2 cellular contexts compared by ENCODE assay signal in the genomic region with DNA sequence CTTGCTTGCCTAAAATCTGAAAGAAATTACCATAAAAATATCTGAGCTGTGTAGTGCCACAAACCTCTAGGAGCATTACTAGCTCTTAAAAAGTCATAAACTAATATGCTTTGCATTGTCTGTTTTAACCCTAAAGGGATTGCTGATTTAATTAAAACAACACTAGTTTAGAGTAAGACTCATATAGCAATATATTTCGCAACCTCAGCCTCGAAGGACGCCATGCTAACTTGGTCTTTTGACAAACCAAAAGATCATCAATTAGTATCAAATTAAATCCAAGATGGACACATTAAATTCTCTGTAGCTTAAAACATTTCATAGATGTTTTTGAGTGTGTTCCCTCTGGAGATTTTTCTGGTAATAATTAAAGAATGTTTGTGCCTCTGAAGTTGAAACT.
A peak's percentile ranks its signal among the peaks of the same experiment; 100 is the strongest.
TF ChIP-seq lines count a peak whose summit lies in the region.

No MANE protein-coding gene starts in this region.

TF ChIP-seq in IMR-90, 13 proteins besides CTCF, POLR2A, EP300 and RAD21 (continued from another document):
- TF ChIP-seq ELK1 (IDR thresholded peaks at IDR 0.05; ENCODE audit: borderline replicate concordance, low read depth, low read length) (no peak), RCOR1 (IDR thresholded peaks at IDR 0.05; ENCODE audit: insufficient replicate concordance, low read length) (no peak)
TF ChIP-seq in IMR-90: peak in this region for 1.

TF ChIP-seq in K562, 482 proteins besides CTCF, POLR2A, EP300 and RAD21:
- no peak for TF ChIP-seq ATF4 (CRISPR knock-in tag; IDR thresholded peaks at IDR 0.05)
- TF ChIP-seq GTF2E2 (tag; IDR thresholded peaks at IDR 0.05): no peak
- no peak for TF ChIP-seq GMEB1 (CRISPR knock-in tag; IDR thresholded peaks at IDR 0.05)
- peak; percentile 85 for TF ChIP-seq CEBPB (tag; IDR thresholded peaks at IDR 0.05)
- TF ChIP-seq MTA1 (IDR thresholded peaks at IDR 0.05; ENCODE audit: borderline replicate concordance): no peak
- no peak for TF ChIP-seq SMAD4 (CRISPR knock-in tag; conservative IDR thresholded peaks at IDR 0.05)
- TF ChIP-seq CREB1 (IDR thresholded peaks at IDR 0.05): no peak
- no peak for TF ChIP-seq CREB1 (CRISPR knock-in tag; IDR thresholded peaks at IDR 0.05)
- no peak for TF ChIP-seq CEBPG (CRISPR knock-in tag; IDR thresholded peaks at IDR 0.05)
- peak; percentile 57 to 78 for TF ChIP-seq CEBPG (tag; conservative IDR thresholded peaks at IDR 0.05 in 1 of 2, IDR thresholded peaks at IDR 0.05 in 1 of 2)
